In genomic region chr16:10941127-10941933, GRCh38 we compare ENCODE assay signal across 8 cellular contexts. TPM values are rescaled to one million over a fixed set of nuclear protein-coding genes. Genes with fewer than 3 reads are reported as not detected.
DNase-seq lines count a peak whose midpoint lies in the region; FAIRE-seq and TF ChIP-seq lines count a peak whose summit lies in the region.

No MANE protein-coding gene starts in this region.

- BruUV-seq in Calu3 (replicated peaks; lab: Mats Ljungman, UMichigan) = no TSS peak

- peak overlapping the region; percentile 92 for H3K4me3 Mint-ChIP-seq in Calu3 (ENCODE audit: low read depth, unreplicated experiment)

- H3K36me3 Mint-ChIP-seq in Calu3 (ENCODE audit: insufficient read depth, unreplicated experiment) = peaks cover 57% of the 10 kb centered on the region

- H3K27me3 Mint-ChIP-seq in Calu3 (ENCODE audit: unreplicated experiment) = no peaks in the 10 kb centered on the region

- H3K9ac ChIP-seq in muscle layer of colon (ENCODE audit: low read length) = peak overlapping the region; percentile 58

- intact Hi-C loops in Calu3 (cut with micrococcal nuclease; ENCODE audit: unreplicated experiment) = no loop called here

- no peak for TF ChIP-seq CTCF in Calu3 (IDR thresholded peaks at IDR 0.05; ENCODE audit: unreplicated experiment)
- TF ChIP-seq CTCF in bronchial epithelial cell (IDR thresholded peaks at IDR 0.05; ENCODE audit: insufficient read depth, low read length, severe bottlenecking) = no peak

- DNase-seq in Calu3 (no peak), bronchial epithelial cell (ENCODE audit: low read depth) (no peak), NCI-H524 treated with DMSO at 0.1 percent for 48 hours (lab: John Stamatoyannopoulos, UW) (no peak), GF-D8 (lab: John Stamatoyannopoulos, UW) (no peak)
- no peak for DNase-seq in stimulated activated naive CD4-positive, alpha-beta T cell treated with Interleukin-2 at 50 U/mL for 16 hours (lab: John Stamatoyannopoulos, UW)
- no peak for DNase-seq in stimulated activated CD4-positive, alpha-beta T cell treated with anti-CD3 and anti-CD28 coated beads, Interleukin-4, amount 100 ng/mL, for 4 hours

- peaks cover 54% of the 10 kb centered on the region for H3K4me1 Mint-ChIP-seq in Calu3 (ENCODE audit: low read depth, unreplicated experiment)

- H3K4me3 ChIP-seq in bronchial epithelial cell (ENCODE audit: low read depth, low read length) (peak overlapping the region; percentile 58), muscle layer of colon (ENCODE audit: low read depth in 1 of 2, low read length in 2 of 2) (peak overlapping the region; percentile 55 to 87)

- no peak for FAIRE-seq in bronchial epithelial cell (lab: Jason Lieb, UNC)

- H3K9me3 ChIP-seq in KOPT-K1 (ENCODE audit: insufficient read depth, low read length, poor library complexity, severe bottlenecking) (no peaks in the 10 kb centered on the region), muscle layer of colon (ENCODE audit: low read length) (no peaks in the 10 kb centered on the region)

- peaks cover 76% of the 10 kb centered on the region for H3K4me1 ChIP-seq in muscle layer of colon (ENCODE audit: insufficient read depth, low read length)

- H3K27ac ChIP-seq in KOPT-K1 (ENCODE audit: low read depth, low read length, poor library complexity, severe bottlenecking) (peak overlapping the region; percentile 61), muscle layer of colon (ENCODE audit: low read depth, low read length) (peak overlapping the region; percentile 77)

- peak overlapping the region; percentile 56 for H3K27ac Mint-ChIP-seq in Calu3 (ENCODE audit: unreplicated experiment)

- CTCF ChIA-PET in Calu3 (lab: Charles Lee) = interaction anchor here (0.8 to 1.2 kb wide), 2 partner anchors 8 to 426 kb away, joined by 3 to 4 read pairs; no protein-coding TSS in a partner anchor

- H3K9me3 Mint-ChIP-seq in Calu3 (ENCODE audit: low read depth, unreplicated experiment) = no peaks in the 10 kb centered on the region

- H3K36me3 ChIP-seq in KOPT-K1 (ENCODE audit: insufficient read depth, low read length) = peaks cover 35% of the 10 kb centered on the region
- no peaks in the 10 kb centered on the region for H3K36me3 ChIP-seq in bronchial epithelial cell (ENCODE audit: control insufficient read depth, insufficient read depth, low read length)
- no peaks in the 10 kb centered on the region for H3K36me3 ChIP-seq in muscle layer of colon (ENCODE audit: insufficient read depth, low read length)

- no peaks in the 10 kb centered on the region for H3K27me3 ChIP-seq in bronchial epithelial cell (ENCODE audit: control insufficient read depth, insufficient read depth, low read length)
- no peaks in the 10 kb centered on the region for H3K27me3 ChIP-seq in muscle layer of colon (ENCODE audit: control insufficient read depth in 1 of 2, insufficient read depth in 2 of 2, low read length in 2 of 2)

RNA-seq across cellular contexts. Expression of gene DEXI, which starts 0.9 kb away (rescaled TPM):
- total RNA-seq in Calu3 (2022) (32.3 and 40.3 TPM in 2 replicates), bronchial epithelial cell (46.2 and 47.9 TPM in 2 replicates)

RNA-seq across cellular contexts. Expression of gene CLEC16A, which starts 3.0 kb away (rescaled TPM):
- total RNA-seq in Calu3 (2022) (33.0 and 37.5 TPM in 2 replicates), bronchial epithelial cell (13.8 and 15.8 TPM in 2 replicates)
